Comparison of ENCODE assay signal across 8 cellular contexts in genomic region chr1:150696590-150696989, GRCh38. TPM values are rescaled to one million over a fixed set of nuclear protein-coding genes. Genes with fewer than 3 reads are reported as not detected.
DNase-seq lines count a peak whose midpoint lies in the region; TF ChIP-seq lines count a peak whose summit lies in the region.

No MANE protein-coding gene starts in this region.

- H3K4me2 ChIP-seq in PC-9 (peak overlapping the region; percentile 86), osteoblast (ENCODE audit: insufficient read depth, low read length) (peak overlapping the region; percentile 81)

- no peaks in the 10 kb centered on the region for H3K9me3 ChIP-seq in PC-9 (ENCODE audit: insufficient read depth, low read depth)
- H3K9me3 ChIP-seq in osteoblast (ENCODE audit: low read depth, low read length): no peaks in the 10 kb centered on the region

- TF ChIP-seq CTCF in PC-9 (conservative IDR thresholded peaks at IDR 0.05) (no peak), osteoblast (IDR thresholded peaks at IDR 0.05; ENCODE audit: extremely low read depth, low read depth, low read length) (no peak)

- POLR2A ChIA-PET in PC-9 (lab: Charles Lee; ENCODE audit: unreplicated experiment): interaction anchor here (0.6 to 1.4 kb wide), 19 partner anchors 22 to 1340 kb away, joined by 3 to 15 read pairs (median 5); partner anchors contain the start of genes ENSA, MCL1, MINDY1 and S100A11

- BruUV-seq in PC-9 (replicated peaks; lab: Mats Ljungman, UMichigan): no TSS peak

- H3K9me2 ChIP-seq in PC-9 (ENCODE audit: insufficient read depth): peaks cover 4% of the 10 kb centered on the region; the same call in 1 of the 2 replicates

- H3F3A ChIP-seq in PC-9 (ENCODE audit: insufficient read depth, low read depth): peaks cover 3% of the 10 kb centered on the region; the same call in 1 of the 2 replicates

- H3K79me2 ChIP-seq in PC-9 (ENCODE audit: low read depth): peaks cover 31% of the 10 kb centered on the region
- peaks cover 14% of the 10 kb centered on the region for H3K79me2 ChIP-seq in osteoblast (ENCODE audit: insufficient read depth, low read length)

- H4K20me1 ChIP-seq in PC-9 (ENCODE audit: insufficient read depth): peaks cover 15% of the 10 kb centered on the region; the same call in 1 of the 2 replicates
- H4K20me1 ChIP-seq in osteoblast (ENCODE audit: insufficient read depth, low read length): no peaks in the 10 kb centered on the region

- H3K4me1 ChIP-seq in PC-9 (replicated peaks; ENCODE audit: insufficient read depth): peaks cover 10% of the 10 kb centered on the region
- H3K4me1 ChIP-seq in osteoblast (ENCODE audit: insufficient read depth, low read length): peaks cover 7% of the 10 kb centered on the region

- H2AFZ ChIP-seq in PC-9 (peak overlapping the region; percentile 74), osteoblast (ENCODE audit: low read length) (peak overlapping the region; percentile 82)

- H3K36me3 ChIP-seq in PC-9 (ENCODE audit: low read depth) (peaks cover 30% of the 10 kb centered on the region), osteoblast (ENCODE audit: insufficient read depth, low read length) (peaks cover 28% of the 10 kb centered on the region)

- no peaks in the 10 kb centered on the region for H3K27me3 ChIP-seq in PC-9 (ENCODE audit: insufficient read depth, low read depth)
- no peaks in the 10 kb centered on the region for H3K27me3 ChIP-seq in osteoblast (ENCODE audit: insufficient read depth, low read length)

- peak; percentile 94 for DNase-seq in DMS 273 (lab: John Stamatoyannopoulos, UW; ENCODE audit: unreplicated experiment)
- no peak for DNase-seq in DMS 273 treated with DMSO at 0.1 percent for 48 hours (lab: John Stamatoyannopoulos, UW)
- no peak for DNase-seq in PC-9
- no peak for DNase-seq in epithelial cell of prostate (ENCODE audit: low read depth, low spot score)
- DNase-seq in osteoblast (ENCODE audit: insufficient read length, low spot score, missing footprints): peak; percentile 25
- DNase-seq in stimulated activated naive CD4-positive, alpha-beta T cell treated with Interleukin-2 at 50 U/mL for 16 hours (lab: John Stamatoyannopoulos, UW): no peak
- DNase-seq in H4 (ENCODE audit: low spot score): no peak
- no peak for DNase-seq in NCI-H1092 treated with DMSO at 0.1 percent for 48 hours (lab: John Stamatoyannopoulos, UW)

- CTCF ChIA-PET in PC-9 (lab: Charles Lee): interaction anchor here (0.6 to 1.4 kb wide), 3 partner anchors 114 to 134 kb away, joined by 4 to 12 read pairs (median 5); no protein-coding TSS in a partner anchor

- H3K27ac ChIP-seq in PC-9 (peak overlapping the region; percentile 40; the same call in 1 of the 2 replicates), epithelial cell of prostate (peak overlapping the region; percentile 59), osteoblast (ENCODE audit: low read depth, low read length) (peak overlapping the region; percentile 59)

- intact Hi-C loops in PC-9 (cut with micrococcal nuclease; ENCODE audit: unreplicated experiment): loop anchor here (5.0 kb wide), 1 partner anchor 134 kb away; no protein-coding TSS in a partner anchor

- H3K4me3 ChIP-seq in PC-9: peak overlapping the region; percentile 83
- peak overlapping the region; percentile 77 for H3K4me3 ChIP-seq in osteoblast (ENCODE audit: insufficient read depth, low read length)

RNA-seq across cellular contexts. Expression of gene GOLPH3L, which starts 0.4 kb away (rescaled TPM):
- total RNA-seq in PC-9 (2021) (36.5 and 52.7 TPM in 2 replicates), osteoblast (17.0 and 18.0 TPM in 2 replicates)
- 8.4 and 10.1 TPM in 2 replicates for total RNA-seq in H4 (2014; rRNA removed; shearing (Covaris generic))

RNA-seq across cellular contexts. Expression of gene HORMAD1, which starts 24.1 kb away (rescaled TPM):
- total RNA-seq in PC-9 (2021): not detected in 2 replicates
- total RNA-seq in osteoblast: 0.36 and 0.59 TPM in 2 replicates
- not detected in 2 replicates for total RNA-seq in H4 (2014; rRNA removed; shearing (Covaris generic))

Comparison
In these comparisons a context has a peak if more than half of its experiments do, and no peak if none do; other contexts are left out.
1. DNase-seq: peak in DMS 273 (single experiment) and osteoblast (single experiment); none in DMS 273 treated with DMSO at 0.1 percent for 48 hours (single experiment), PC-9 (0 of 2), epithelial cell of prostate (single experiment), stimulated activated naive CD4-positive, alpha-beta T cell treated with Interleukin-2 at 50 U/mL for 16 hours (single experiment), H4 (single experiment) and NCI-H1092 treated with DMSO at 0.1 percent for 48 hours (single experiment).
2. Peak in every context shown above with its lines, with median percentiles within 50 percentile points of each other: H3K27ac ChIP-seq.